ENCODE assay signal across 9 cellular contexts in the genomic region with DNA sequence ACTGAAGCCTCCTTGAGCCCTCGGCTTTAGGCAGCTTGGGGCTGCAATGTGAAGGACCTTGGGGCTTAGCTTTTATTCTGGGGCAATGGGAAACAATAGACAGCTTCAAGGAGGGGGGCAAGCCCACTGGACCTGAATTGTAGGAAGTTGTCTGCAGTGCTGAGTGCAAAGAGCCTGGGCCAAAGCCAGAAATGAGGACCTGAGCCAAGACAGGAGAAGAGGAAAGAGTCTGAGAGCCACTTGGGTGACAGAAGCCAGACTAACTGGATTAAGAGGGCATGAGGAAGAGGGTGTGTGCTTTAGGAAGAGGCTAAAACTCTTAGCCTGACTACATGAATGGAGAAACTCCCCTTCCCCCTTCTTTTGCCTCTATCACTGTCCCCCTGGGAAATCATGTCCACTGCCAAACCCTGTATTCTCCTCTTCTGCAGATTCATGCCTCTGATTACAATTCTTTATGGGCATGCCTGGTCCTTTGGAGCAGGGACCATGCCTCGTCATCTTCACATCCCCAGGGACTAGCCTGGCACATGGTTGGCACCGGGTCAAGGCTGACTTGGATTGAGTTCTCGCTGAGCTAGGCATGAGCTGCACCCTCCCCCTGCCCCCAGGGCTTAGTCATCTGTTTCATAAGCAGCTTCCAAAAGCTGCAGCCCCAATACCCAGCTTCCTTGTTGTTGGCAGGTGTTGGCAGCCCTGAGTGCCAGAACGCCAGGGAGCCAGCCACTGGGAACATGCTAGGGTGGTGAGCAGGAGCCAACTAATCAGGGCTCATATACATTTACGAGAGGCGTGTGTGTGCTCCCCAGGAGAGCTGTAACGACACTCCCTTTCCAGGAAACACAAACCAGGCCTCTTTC. TPM values are rescaled to one million over a fixed set of nuclear protein-coding genes. Genes with fewer than 3 reads are reported as not detected.
DNase-seq lines count a peak whose midpoint lies in the region; ATAC-seq and TF ChIP-seq lines count a peak whose summit lies in the region.
"Had no signal": no experiment of that assay in that cellular context is flagged by ENCODE, and none has a peak within 500 bp of the region (broad histone marks: within the 10 kb centered on the region; RNA-seq: fewer than 3 reads in every experiment).

No MANE protein-coding gene starts in this region.

- intact Hi-C loops in Calu3 (cut with micrococcal nuclease; ENCODE audit: unreplicated experiment) (no loop called here), stomach (cut with DNase I; ENCODE audit: low total_unique reads) (no loop called here)

- peak; percentile 26 for ATAC-seq in activated T-helper 17 cell treated with anti-CD3 and anti-CD28 coated beads, Interleukin-2, amount 50 U/mL, for 72 hours (replicated peaks)
- ATAC-seq in GM21619 (IDR thresholded peaks at IDR 0.05; ENCODE audit: unreplicated experiment) (no peak), GM18505 (IDR thresholded peaks at IDR 0.05; ENCODE audit: unreplicated experiment) (no peak)

- H3K4me1 Mint-ChIP-seq in Calu3 (ENCODE audit: low read depth, unreplicated experiment): peaks cover 18% of the 10 kb centered on the region
- no peaks in the 10 kb centered on the region for H3K4me1 Mint-ChIP-seq in activated T-helper 17 cell treated with anti-CD3 and anti-CD28 coated beads, Interleukin-2, amount 50 U/mL, for 72 hours

- H3K36me3 Mint-ChIP-seq in Calu3 (ENCODE audit: insufficient read depth, unreplicated experiment): no peaks in the 10 kb centered on the region
- H3K36me3 Mint-ChIP-seq in activated T-helper 17 cell treated with anti-CD3 and anti-CD28 coated beads, Interleukin-2, amount 50 U/mL, for 72 hours (ENCODE audit: low read depth): no peaks in the 10 kb centered on the region
- H3K36me3 Mint-ChIP-seq: stimulated activated naive B cell treated with anti-CD40 and anti-IgM and Interleukin-4, amounts not matched to agents 10 μg/mL and 1 μg/mL and 100 μg/mL, for 72 hours had no signal

- 27 to 37% (median 29%) methylated on average over 7 to 8 of the region's 8 CpGs for WGBS in stomach, 5 donors

- H3K27ac Mint-ChIP-seq in Calu3 (ENCODE audit: unreplicated experiment): no peak overlapping the region
- H3K27ac Mint-ChIP-seq in activated T-helper 17 cell treated with anti-CD3 and anti-CD28 coated beads, Interleukin-2, amount 50 U/mL, for 72 hours: no peak overlapping the region

- H3K36me3 ChIP-seq in stomach: no peaks in the 10 kb centered on the region

- TF ChIP-seq POLR2A in stomach (IDR thresholded peaks at IDR 0.05) (no peak), GM18505 (IDR thresholded peaks at IDR 0.05; ENCODE audit: borderline replicate concordance, extremely low read depth, insufficient read depth, insufficient read length) (no peak)

- no peak overlapping the region for H3K4me3 Mint-ChIP-seq in Calu3 (ENCODE audit: low read depth, unreplicated experiment)
- no peak overlapping the region for H3K4me3 Mint-ChIP-seq in activated T-helper 17 cell treated with anti-CD3 and anti-CD28 coated beads, Interleukin-2, amount 50 U/mL, for 72 hours
- H3K4me3 Mint-ChIP-seq: stimulated activated naive B cell treated with anti-CD40 and anti-IgM and Interleukin-4, amounts not matched to agents 10 μg/mL and 1 μg/mL and 100 μg/mL, for 72 hours had no signal

- peak overlapping the region; percentile 38 to 88 (median 83) for H3K27ac ChIP-seq in stomach

- H3K4me1 ChIP-seq in stomach: peaks cover 18 to 26% (median 25%) of the 10 kb centered on the region in 4 donors

- no TSS peak for BruUV-seq in Calu3 (replicated peaks; lab: Mats Ljungman, UMichigan)

- H3K9me3 ChIP-seq in stomach: peaks cover 0 to 5% (median 0%) of the 10 kb centered on the region in 4 donors

- H3K27me3 Mint-ChIP-seq in Calu3 (ENCODE audit: unreplicated experiment): peaks cover 14% of the 10 kb centered on the region
- peaks cover 9% of the 10 kb centered on the region for H3K27me3 Mint-ChIP-seq in activated T-helper 17 cell treated with anti-CD3 and anti-CD28 coated beads, Interleukin-2, amount 50 U/mL, for 72 hours

- peak; percentile 42 for TF ChIP-seq EP300 in stomach (IDR thresholded peaks at IDR 0.05)

- H3K27me3 ChIP-seq in stomach: no peaks in the 10 kb centered on the region

- DNase-seq in Calu3 (peak; percentile 88), NCI-H1417 treated with DMSO at 0.1 percent for 48 hours (lab: John Stamatoyannopoulos, UW) (peak; percentile 88), hypothalamus (lab: John Stamatoyannopoulos, UW) (peak in 46 of 51 donors; percentile 9 to 91 (median 66)), stomach (peak; percentile 94)
- no peak for DNase-seq in stimulated activated CD4-positive, alpha-beta T cell treated with anti-CD3 and anti-CD28 coated beads, Interleukin-2, amount 100 ng/mL, for 48 hours
- DNase-seq: stimulated activated naive B cell treated with anti-CD40 and anti-IgM and Interleukin-4, amounts not matched to agents 10 μg/mL and 1 μg/mL and 100 μg/mL, for 72 hours had no signal

- no peaks in the 10 kb centered on the region for H3K9me3 Mint-ChIP-seq in Calu3 (ENCODE audit: low read depth, unreplicated experiment)
- H3K9me3 Mint-ChIP-seq in activated T-helper 17 cell treated with anti-CD3 and anti-CD28 coated beads, Interleukin-2, amount 50 U/mL, for 72 hours: no peaks in the 10 kb centered on the region

- TF ChIP-seq CTCF in Calu3 (IDR thresholded peaks at IDR 0.05; ENCODE audit: unreplicated experiment): no peak
- no peak for TF ChIP-seq CTCF in stomach (IDR thresholded peaks at IDR 0.05)

- CTCF ChIA-PET in Calu3 (lab: Charles Lee): interaction anchor here (0.5 to 1.0 kb wide), 4 partner anchors 10 to 41 kb away, joined by 3 to 5 read pairs (median 4); no protein-coding TSS in a partner anchor

- H3K4me3 ChIP-seq in stomach: no peak overlapping the region

RNA-seq across cellular contexts. Expression of a gene that starts 27.8 kb away (rescaled TPM):
- total RNA-seq in Calu3 (2022): 18.8 and 24.1 TPM in 2 replicates
- total RNA-seq in activated T-helper 17 cell treated with anti-CD3 and anti-CD28 coated beads, Interleukin-2, amount 50 U/mL, for 72 hours: 1 to 10 TPM in 1 of 2 donors, under 1 TPM in 1; 0.61 to 1.1 TPM
- 100 to 1,000 TPM in 1 of 5 donors, 10 to 100 TPM in 4; 10.3 to 145 (median 21.6) TPM for total RNA-seq in stomach
- 10 to 100 TPM; 18.5 to 82.5 (median 41.5) TPM for polyA plus RNA-seq in stomach

Comparison
In these comparisons a context has a peak if more than half of its experiments do, and no peak if none do; other contexts are left out.
1. DNase-seq: peak in Calu3 (single experiment), NCI-H1417 treated with DMSO at 0.1 percent for 48 hours (single experiment), hypothalamus (46 of 51) and stomach (single experiment); none in stimulated activated CD4-positive, alpha-beta T cell treated with anti-CD3 and anti-CD28 coated beads, Interleukin-2, amount 100 ng/mL, for 48 hours (0 of 2).